Comparison of ENCODE assay signal across 1 cellular context in the genomic region with DNA sequence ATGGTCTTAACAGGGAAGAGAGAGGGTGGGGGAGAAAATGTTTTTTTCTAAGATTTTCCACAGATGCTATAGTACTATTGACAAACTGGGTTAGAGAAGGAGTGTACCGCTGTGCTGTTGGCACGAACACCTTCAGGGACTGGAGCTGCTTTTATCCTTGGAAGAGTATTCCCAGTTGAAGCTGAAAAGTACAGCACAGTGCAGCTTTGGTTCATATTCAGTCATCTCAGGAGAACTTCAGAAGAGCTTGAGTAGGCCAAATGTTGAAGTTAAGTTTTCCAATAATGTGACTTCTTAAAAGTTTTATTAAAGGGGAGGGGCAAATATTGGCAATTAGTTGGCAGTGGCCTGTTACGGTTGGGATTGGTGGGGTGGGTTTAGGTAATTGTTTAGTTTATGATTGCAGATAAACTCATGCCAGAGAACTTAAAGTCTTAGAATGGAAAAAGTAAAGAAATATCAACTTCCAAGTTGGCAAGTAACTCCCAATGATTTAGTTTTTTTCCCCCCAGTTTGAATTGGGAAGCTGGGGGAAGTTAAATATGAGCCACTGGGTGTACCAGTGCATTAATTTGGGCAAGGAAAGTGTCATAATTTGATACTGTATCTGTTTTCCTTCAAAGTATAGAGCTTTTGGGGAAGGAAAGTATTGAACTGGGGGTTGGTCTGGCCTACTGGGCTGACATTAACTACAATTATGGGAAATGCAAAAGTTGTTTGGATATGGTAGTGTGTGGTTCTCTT.
TF ChIP-seq lines count a peak whose summit lies in the region.

No MANE protein-coding gene starts in this region.

TF ChIP-seq in K562, 482 proteins besides CTCF, POLR2A, EP300 and RAD21 (continued from another document and continues in another):
- TF ChIP-seq MTA1 (IDR thresholded peaks at IDR 0.05; ENCODE audit: borderline replicate concordance) (no peak), BRF1 (IDR thresholded peaks at IDR 0.05; ENCODE audit: borderline replicate concordance, extremely low read depth, insufficient read length) (no peak), ILF3 (IDR thresholded peaks at IDR 0.05; ENCODE audit: borderline replicate concordance) (peak; percentile 63), HNRNPUL1 (IDR thresholded peaks at IDR 0.05; ENCODE audit: low read length) (0 out of 2 replicates have a peak, but pooled peaks have one; percentile 73), NR2C2 (CRISPR knock-in tag; IDR thresholded peaks at IDR 0.05) (no peak; the same call in 1 of the 2 replicates), NR2C2 (tag; IDR thresholded peaks at IDR 0.05) (no peak), SIN3B (IDR thresholded peaks at IDR 0.05; ENCODE audit: low read depth) (no peak), ZFP1 (CRISPR knock-in tag; IDR thresholded peaks at IDR 0.05) (peak; percentile 16), FOXA1 (IDR thresholded peaks at IDR 0.05; ENCODE audit: borderline replicate concordance) (no peak), SIN3A (IDR thresholded peaks at IDR 0.05; ENCODE audit: borderline replicate concordance in 2 of 2, control insufficient read depth in 1 of 2, low read depth in 2 of 2, low read length in 2 of 2) (peak in 1 of 2 experiments; percentile 39; a peak in 1 of 4 replicates), MAFG (tag; conservative IDR thresholded peaks at IDR 0.05) (no peak), SMAD1 (IDR thresholded peaks at IDR 0.05; ENCODE audit: low read depth, low read length, partially characterized antibody) (peak; percentile 92), ETS2 (tag; IDR thresholded peaks at IDR 0.05; ENCODE audit: borderline replicate concordance, poor library complexity, severe bottlenecking) (no peak), ZNF224 (CRISPR knock-in tag; IDR thresholded peaks at IDR 0.05) (0 out of 2 replicates have a peak, but pooled peaks have one; percentile 21), RBM15 (IDR thresholded peaks at IDR 0.05; ENCODE audit: insufficient read depth, low read length) (no peak), NEUROD1 (IDR thresholded peaks at IDR 0.05; ENCODE audit: borderline replicate concordance, low read depth, low read length, partially characterized antibody) (no peak), NR4A1 (CRISPR knock-in tag; IDR thresholded peaks at IDR 0.05) (no peak), NR4A1 (tag; IDR thresholded peaks at IDR 0.05) (no peak), PURB (CRISPR knock-in tag; IDR thresholded peaks at IDR 0.05; ENCODE audit: low read depth) (no peak), MYBL2 (IDR thresholded peaks at IDR 0.05; ENCODE audit: low read depth) (no peak), MYBL2 (CRISPR knock-in tag; IDR thresholded peaks at IDR 0.05; ENCODE audit: borderline replicate concordance) (no peak), ZKSCAN1 (IDR thresholded peaks at IDR 0.05; ENCODE audit: low read depth, low read length) (0 out of 2 replicates have a peak, but pooled peaks have one; percentile 6), NR1H2 (CRISPR knock-in tag; IDR thresholded peaks at IDR 0.05) (no peak), STAG1 (CRISPR knock-in tag; IDR thresholded peaks at IDR 0.05; ENCODE audit: borderline replicate concordance) (no peak), ZNF143 (CRISPR knock-in tag; IDR thresholded peaks at IDR 0.05) (no peak), BRD9 (IDR thresholded peaks at IDR 0.05; ENCODE audit: low read depth, partially characterized antibody) (no peak), ZNF232 (CRISPR knock-in tag; IDR thresholded peaks at IDR 0.05) (0 out of 2 replicates have a peak, but pooled peaks have one; percentile 34), POLR2AphosphoS2 (IDR thresholded peaks at IDR 0.05; ENCODE audit: low read length) (peak; percentile 95), SP2 (IDR thresholded peaks at IDR 0.05; ENCODE audit: extremely low read depth, low read depth, low read length, poor library complexity, severe bottlenecking) (no peak), HDAC8 (tag; IDR thresholded peaks at IDR 0.05) (no peak), ZNF507 (tag; conservative IDR thresholded peaks at IDR 0.05) (no peak)
- TF ChIP-seq, protein P1, sequence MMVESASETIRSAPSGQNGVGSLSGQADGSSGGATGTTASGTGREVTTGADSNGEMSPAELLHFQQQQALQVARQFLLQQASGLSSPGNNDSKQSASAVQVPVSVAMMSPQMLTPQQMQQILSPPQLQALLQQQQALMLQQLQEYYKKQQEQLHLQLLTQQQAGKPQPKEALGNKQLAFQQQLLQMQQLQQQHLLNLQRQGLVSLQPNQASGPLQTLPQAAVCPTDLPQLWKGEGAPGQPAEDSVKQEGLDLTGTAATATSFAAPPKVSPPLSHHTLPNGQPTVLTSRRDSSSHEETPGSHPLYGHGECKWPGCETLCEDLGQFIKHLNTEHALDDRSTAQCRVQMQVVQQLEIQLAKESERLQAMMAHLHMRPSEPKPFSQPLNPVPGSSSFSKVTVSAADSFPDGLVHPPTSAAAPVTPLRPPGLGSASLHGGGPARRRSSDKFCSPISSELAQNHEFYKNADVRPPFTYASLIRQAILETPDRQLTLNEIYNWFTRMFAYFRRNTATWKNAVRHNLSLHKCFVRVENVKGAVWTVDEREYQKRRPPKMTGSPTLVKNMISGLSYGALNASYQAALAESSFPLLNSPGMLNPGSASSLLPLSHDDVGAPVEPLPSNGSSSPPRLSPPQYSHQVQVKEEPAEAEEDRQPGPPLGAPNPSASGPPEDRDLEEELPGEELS (CRISPR knock-in tag; IDR thresholded peaks at IDR 0.05; ENCODE audit: borderline replicate concordance) = no peak
- TF ChIP-seq, protein P2, sequence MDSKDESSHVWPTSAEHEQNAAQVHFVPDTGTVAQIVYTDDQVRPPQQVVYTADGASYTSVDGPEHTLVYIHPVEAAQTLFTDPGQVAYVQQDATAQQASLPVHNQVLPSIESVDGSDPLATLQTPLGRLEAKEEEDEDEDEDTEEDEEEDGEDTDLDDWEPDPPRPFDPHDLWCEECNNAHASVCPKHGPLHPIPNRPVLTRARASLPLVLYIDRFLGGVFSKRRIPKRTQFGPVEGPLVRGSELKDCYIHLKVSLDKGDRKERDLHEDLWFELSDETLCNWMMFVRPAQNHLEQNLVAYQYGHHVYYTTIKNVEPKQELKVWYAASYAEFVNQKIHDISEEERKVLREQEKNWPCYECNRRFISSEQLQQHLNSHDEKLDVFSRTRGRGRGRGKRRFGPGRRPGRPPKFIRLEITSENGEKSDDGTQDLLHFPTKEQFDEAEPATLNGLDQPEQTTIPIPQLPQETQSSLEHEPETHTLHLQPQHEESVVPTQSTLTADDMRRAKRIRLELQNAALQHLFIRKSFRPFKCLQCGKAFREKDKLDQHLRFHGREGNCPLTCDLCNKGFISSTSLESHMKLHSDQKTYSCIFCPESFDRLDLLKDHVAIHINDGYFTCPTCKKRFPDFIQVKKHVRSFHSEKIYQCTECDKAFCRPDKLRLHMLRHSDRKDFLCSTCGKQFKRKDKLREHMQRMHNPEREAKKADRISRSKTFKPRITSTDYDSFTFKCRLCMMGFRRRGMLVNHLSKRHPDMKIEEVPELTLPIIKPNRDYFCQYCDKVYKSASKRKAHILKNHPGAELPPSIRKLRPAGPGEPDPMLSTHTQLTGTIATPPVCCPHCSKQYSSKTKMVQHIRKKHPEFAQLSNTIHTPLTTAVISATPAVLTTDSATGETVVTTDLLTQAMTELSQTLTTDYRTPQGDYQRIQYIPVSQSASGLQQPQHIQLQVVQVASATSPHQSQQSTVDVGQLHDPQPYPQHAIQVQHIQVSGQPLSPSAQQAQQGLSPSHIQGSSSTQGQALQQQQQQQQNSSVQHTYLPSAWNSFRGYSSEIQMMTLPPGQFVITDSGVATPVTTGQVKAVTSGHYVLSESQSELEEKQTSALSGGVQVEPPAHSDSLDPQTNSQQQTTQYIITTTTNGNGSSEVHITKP (IDR thresholded peaks at IDR 0.05; ENCODE audit: partially characterized antibody) = no peak
- TF ChIP-seq, protein P3, sequence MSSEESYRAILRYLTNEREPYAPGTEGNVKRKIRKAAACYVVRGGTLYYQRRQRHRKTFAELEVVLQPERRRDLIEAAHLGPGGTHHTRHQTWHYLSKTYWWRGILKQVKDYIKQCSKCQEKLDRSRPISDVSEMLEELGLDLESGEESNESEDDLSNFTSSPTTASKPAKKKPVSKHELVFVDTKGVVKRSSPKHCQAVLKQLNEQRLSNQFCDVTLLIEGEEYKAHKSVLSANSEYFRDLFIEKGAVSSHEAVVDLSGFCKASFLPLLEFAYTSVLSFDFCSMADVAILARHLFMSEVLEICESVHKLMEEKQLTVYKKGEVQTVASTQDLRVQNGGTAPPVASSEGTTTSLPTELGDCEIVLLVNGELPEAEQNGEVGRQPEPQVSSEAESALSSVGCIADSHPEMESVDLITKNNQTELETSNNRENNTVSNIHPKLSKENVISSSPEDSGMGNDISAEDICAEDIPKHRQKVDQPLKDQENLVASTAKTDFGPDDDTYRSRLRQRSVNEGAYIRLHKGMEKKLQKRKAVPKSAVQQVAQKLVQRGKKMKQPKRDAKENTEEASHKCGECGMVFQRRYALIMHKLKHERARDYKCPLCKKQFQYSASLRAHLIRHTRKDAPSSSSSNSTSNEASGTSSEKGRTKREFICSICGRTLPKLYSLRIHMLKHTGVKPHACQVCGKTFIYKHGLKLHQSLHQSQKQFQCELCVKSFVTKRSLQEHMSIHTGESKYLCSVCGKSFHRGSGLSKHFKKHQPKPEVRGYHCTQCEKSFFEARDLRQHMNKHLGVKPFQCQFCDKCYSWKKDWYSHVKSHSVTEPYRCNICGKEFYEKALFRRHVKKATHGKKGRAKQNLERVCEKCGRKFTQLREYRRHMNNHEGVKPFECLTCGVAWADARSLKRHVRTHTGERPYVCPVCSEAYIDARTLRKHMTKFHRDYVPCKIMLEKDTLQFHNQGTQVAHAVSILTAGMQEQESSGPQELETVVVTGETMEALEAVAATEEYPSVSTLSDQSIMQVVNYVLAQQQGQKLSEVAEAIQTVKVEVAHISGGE (CRISPR knock-in tag; IDR thresholded peaks at IDR 0.05) = no peak
- TF ChIP-seq, protein P4, sequence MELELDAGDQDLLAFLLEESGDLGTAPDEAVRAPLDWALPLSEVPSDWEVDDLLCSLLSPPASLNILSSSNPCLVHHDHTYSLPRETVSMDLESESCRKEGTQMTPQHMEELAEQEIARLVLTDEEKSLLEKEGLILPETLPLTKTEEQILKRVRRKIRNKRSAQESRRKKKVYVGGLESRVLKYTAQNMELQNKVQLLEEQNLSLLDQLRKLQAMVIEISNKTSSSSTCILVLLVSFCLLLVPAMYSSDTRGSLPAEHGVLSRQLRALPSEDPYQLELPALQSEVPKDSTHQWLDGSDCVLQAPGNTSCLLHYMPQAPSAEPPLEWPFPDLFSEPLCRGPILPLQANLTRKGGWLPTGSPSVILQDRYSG (tag; conservative IDR thresholded peaks at IDR 0.05; ENCODE audit: low read depth) = no peak
- TF ChIP-seq, protein P5, sequence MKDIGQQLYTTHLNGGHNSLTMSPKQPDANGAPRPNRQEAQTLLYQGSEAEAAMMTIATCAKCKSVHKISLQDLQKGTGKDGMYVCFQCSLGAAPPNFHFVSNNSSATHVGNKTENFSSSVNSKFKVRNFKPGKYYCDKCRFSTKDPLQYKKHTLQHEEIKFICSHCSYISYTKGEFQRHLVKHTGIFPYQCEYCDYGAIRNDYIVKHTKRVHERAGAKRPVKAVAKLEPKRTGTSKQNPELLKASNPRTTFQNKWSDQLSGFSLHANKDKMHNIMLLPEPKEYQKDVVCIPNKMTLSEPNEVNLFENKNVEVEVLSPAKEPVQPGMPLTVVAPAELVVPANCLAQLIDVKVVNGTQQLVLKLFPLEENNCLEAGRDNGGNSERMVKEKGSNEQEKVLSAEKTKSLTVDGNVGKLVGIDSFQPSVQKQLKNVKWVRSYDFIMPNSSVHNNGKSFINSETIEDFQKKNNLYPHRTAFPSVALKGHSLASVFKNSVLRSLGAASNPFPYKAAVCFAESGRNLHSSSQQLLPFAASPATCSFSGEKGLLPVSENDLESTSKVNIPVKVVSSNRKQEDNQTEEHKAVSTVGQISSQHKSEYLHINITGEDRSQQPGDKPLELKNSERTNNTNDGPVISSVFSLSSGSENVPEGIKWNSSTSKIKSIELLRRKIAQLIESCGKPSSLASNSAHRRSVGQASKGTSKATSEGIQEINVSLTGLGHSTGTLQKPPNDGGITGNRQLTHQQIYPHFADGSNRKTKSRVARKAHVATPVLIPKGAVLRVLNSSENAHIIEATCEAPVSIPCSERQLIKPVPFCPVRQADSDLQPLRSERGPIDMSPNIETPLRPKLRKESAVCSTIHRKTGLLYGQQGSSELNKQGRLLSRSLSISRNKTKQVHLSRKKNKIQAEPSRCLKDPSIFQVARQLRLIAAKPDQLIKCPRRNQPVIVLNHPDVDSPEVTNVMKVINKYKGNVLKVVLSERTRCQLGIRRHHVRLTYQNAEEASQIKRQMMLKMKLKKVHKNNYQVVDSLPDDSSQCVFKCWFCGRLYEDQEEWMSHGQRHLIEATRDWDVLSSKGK (CRISPR knock-in tag; IDR thresholded peaks at IDR 0.05) = 0 out of 2 replicates have a peak, but pooled peaks have one; percentile 24
- TF ChIP-seq, protein P6, sequence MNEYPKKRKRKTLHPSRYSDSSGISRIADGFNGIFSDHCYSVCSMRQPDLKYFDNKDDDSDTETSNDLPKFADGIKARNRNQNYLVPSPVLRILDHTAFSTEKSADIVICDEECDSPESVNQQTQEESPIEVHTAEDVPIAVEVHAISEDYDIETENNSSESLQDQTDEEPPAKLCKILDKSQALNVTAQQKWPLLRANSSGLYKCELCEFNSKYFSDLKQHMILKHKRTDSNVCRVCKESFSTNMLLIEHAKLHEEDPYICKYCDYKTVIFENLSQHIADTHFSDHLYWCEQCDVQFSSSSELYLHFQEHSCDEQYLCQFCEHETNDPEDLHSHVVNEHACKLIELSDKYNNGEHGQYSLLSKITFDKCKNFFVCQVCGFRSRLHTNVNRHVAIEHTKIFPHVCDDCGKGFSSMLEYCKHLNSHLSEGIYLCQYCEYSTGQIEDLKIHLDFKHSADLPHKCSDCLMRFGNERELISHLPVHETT (CRISPR knock-in tag; conservative IDR thresholded peaks at IDR 0.05 in 1 of 2, IDR thresholded peaks at IDR 0.05 in 1 of 2) = no peak
- TF ChIP-seq, protein P7, sequence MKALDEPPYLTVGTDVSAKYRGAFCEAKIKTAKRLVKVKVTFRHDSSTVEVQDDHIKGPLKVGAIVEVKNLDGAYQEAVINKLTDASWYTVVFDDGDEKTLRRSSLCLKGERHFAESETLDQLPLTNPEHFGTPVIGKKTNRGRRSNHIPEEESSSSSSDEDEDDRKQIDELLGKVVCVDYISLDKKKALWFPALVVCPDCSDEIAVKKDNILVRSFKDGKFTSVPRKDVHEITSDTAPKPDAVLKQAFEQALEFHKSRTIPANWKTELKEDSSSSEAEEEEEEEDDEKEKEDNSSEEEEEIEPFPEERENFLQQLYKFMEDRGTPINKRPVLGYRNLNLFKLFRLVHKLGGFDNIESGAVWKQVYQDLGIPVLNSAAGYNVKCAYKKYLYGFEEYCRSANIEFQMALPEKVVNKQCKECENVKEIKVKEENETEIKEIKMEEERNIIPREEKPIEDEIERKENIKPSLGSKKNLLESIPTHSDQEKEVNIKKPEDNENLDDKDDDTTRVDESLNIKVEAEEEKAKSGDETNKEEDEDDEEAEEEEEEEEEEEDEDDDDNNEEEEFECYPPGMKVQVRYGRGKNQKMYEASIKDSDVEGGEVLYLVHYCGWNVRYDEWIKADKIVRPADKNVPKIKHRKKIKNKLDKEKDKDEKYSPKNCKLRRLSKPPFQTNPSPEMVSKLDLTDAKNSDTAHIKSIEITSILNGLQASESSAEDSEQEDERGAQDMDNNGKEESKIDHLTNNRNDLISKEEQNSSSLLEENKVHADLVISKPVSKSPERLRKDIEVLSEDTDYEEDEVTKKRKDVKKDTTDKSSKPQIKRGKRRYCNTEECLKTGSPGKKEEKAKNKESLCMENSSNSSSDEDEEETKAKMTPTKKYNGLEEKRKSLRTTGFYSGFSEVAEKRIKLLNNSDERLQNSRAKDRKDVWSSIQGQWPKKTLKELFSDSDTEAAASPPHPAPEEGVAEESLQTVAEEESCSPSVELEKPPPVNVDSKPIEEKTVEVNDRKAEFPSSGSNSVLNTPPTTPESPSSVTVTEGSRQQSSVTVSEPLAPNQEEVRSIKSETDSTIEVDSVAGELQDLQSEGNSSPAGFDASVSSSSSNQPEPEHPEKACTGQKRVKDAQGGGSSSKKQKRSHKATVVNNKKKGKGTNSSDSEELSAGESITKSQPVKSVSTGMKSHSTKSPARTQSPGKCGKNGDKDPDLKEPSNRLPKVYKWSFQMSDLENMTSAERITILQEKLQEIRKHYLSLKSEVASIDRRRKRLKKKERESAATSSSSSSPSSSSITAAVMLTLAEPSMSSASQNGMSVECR (CRISPR knock-in tag; IDR thresholded peaks at IDR 0.05) = peak; percentile 3; the same call in 1 of the 2 replicates
